Comparison of ENCODE assay signal across 14 cellular contexts in genomic region chr15:59367022-59367451, GRCh38. TPM values are rescaled to one million over a fixed set of nuclear protein-coding genes. Genes with fewer than 3 reads are reported as not detected.
DNase-seq lines count a peak whose midpoint lies in the region; ATAC-seq and TF ChIP-seq lines count a peak whose summit lies in the region.
"Had no signal": no experiment of that assay in that cellular context is flagged by ENCODE, and none has a peak within 500 bp of the region (broad histone marks: within the 10 kb centered on the region; RNA-seq: fewer than 3 reads in every experiment).

No MANE protein-coding gene starts in this region.

- H3K9me2 ChIP-seq in GM23248 (ENCODE audit: insufficient read depth) = no peaks in the 10 kb centered on the region

- H4K20me1 ChIP-seq in GM23248 (ENCODE audit: insufficient read depth) = no peaks in the 10 kb centered on the region

- H3K4me2 ChIP-seq in GM23248 (ENCODE audit: unreplicated experiment) = peak overlapping the region; percentile 1

- no peak overlapping the region for H3K27ac Mint-ChIP-seq in type B pancreatic cell
- H3K27ac Mint-ChIP-seq: CD8-positive, alpha-beta T cell; T-helper 17 cell had no signal

- ATAC-seq in HG03378 (IDR thresholded peaks at IDR 0.05; ENCODE audit: unreplicated experiment) = no peak
- ATAC-seq: CD8-positive, alpha-beta T cell; T-helper 17 cell had no signal

- 77 to 84% methylated on average over 5 of the region's 5 CpGs for WGBS in GM23248 (ENCODE audit: low coverage in 1 of 2, low lambda C conversion rate in 2 of 2, missing lambda C conversion rate in 2 of 2), 2 experiments

- H3K9me3 ChIP-seq in GM23248 (ENCODE audit: low read depth) = no peaks in the 10 kb centered on the region
- H3K9me3 ChIP-seq: heart left ventricle had no signal

- no peaks in the 10 kb centered on the region for H3K36me3 ChIP-seq in GM23248 (ENCODE audit: low read depth)
- H3K36me3 ChIP-seq: heart left ventricle had no signal

- peaks cover 97% of the 10 kb centered on the region for H3K79me2 ChIP-seq in GM23248 (ENCODE audit: insufficient read depth)

- peaks cover 12% of the 10 kb centered on the region for H3K4me1 Mint-ChIP-seq in type B pancreatic cell (ENCODE audit: unreplicated experiment)

- H3K4me3 Mint-ChIP-seq in type B pancreatic cell = no peak overlapping the region
- H3K4me3 Mint-ChIP-seq: CD8-positive, alpha-beta T cell; T-helper 17 cell had no signal

- in situ Hi-C loops in GM23248 (cut with MboI) = no loop called here

- H3K27me3 ChIP-seq in GM23248 (replicated peaks; ENCODE audit: insufficient read depth) = no peaks in the 10 kb centered on the region
- H3K27me3 ChIP-seq: heart left ventricle had no signal

- H3K4me3 ChIP-seq in GM23248 (no peak overlapping the region), epithelial cell of esophagus (ENCODE audit: low read length) (no peak overlapping the region), retinal pigment epithelial cell (ENCODE audit: low read length) (peak overlapping the region; percentile 11)
- H3K4me3 ChIP-seq: heart left ventricle had no signal

- H3K27ac ChIP-seq in GM23248 (no peak overlapping the region; the same call in 1 of the 2 replicates), RWPE1 (peak overlapping the region; percentile 85)

- H3K27me3 Mint-ChIP-seq in type B pancreatic cell = peaks cover 9% of the 10 kb centered on the region

- no peak overlapping the region for H2AFZ ChIP-seq in GM23248

- POLR2A ChIA-PET in RWPE1 (lab: Yijun Ruan, JAX; ENCODE audit: low non-redundant PET) = no interaction called here

- no peak for TF ChIP-seq CTCF in RWPE1 (conservative IDR thresholded peaks at IDR 0.05; ENCODE audit: low read depth)
- TF ChIP-seq CTCF in epithelial cell of esophagus (IDR thresholded peaks at IDR 0.05; ENCODE audit: insufficient read depth, low read depth, low read length, missing control alignments) = no peak
- TF ChIP-seq CTCF in retinal pigment epithelial cell (conservative IDR thresholded peaks at IDR 0.05; ENCODE audit: low read depth, low read length) = no peak
- TF ChIP-seq CTCF in type B pancreatic cell (conservative IDR thresholded peaks at IDR 0.05) = no peak

- H3K36me3 Mint-ChIP-seq in type B pancreatic cell = no peaks in the 10 kb centered on the region
- H3K36me3 Mint-ChIP-seq: CD8-positive, alpha-beta T cell had no signal

- H3K9ac ChIP-seq in GM23248 = no peak overlapping the region

- peaks cover 49% of the 10 kb centered on the region for H3K4me1 ChIP-seq in GM23248 (ENCODE audit: insufficient read depth)

- DNase-seq in GM23248 = peak; percentile 25
- DNase-seq in RWPE1 (ENCODE audit: low spot score) = peak; percentile 48
- DNase-seq in epithelial cell of esophagus (ENCODE audit: low read depth) = peak; percentile 57
- DNase-seq in retinal pigment epithelial cell (ENCODE audit: low read depth) = peak; percentile 71
- DNase-seq in NCI-H2081 treated with DMSO at 0.1 percent for 48 hours (lab: John Stamatoyannopoulos, UW) = no peak
- no peak for DNase-seq in type B pancreatic cell (ENCODE audit: extremely low spot score, unreplicated experiment)
- DNase-seq: activated CD4-positive, alpha-beta T cell treated with anti-CD3 and anti-CD28 coated beads for 4 hours; activated naive CD4-positive, alpha-beta T cell treated with anti-CD3 and anti-CD28 coated beads, Interleukin-2, amount 50 U/mL, for 16 hours; CD8-positive, alpha-beta T cell; GDM1; heart left ventricle; NCI-H510A treated with DMSO at 0.1 percent for 48 hours; T-helper 17 cell had no signal

- H3K9me3 Mint-ChIP-seq in type B pancreatic cell = no peaks in the 10 kb centered on the region
- H3K9me3 Mint-ChIP-seq: CD8-positive, alpha-beta T cell had no signal

- H3F3A ChIP-seq in GM23248 (ENCODE audit: insufficient read depth) = peaks cover 34% of the 10 kb centered on the region

- CTCF ChIA-PET in RWPE1 (lab: Yijun Ruan, JAX) = no interaction called here

RNA-seq across cellular contexts. Expression of gene MYO1E, which starts 5.6 kb away (rescaled TPM):
- 155 and 224 TPM in 2 replicates for total RNA-seq in GM23248 (2014; rRNA removed; shearing (Covaris generic))
- polyA plus RNA-seq in GM23248 (2016; fragmentation: Nextera tagmentation; extraction: Ambion mirVana) = 190 and 201 TPM in 2 replicates
- 55.6 and 59.8 TPM in 2 replicates for total RNA-seq in type B pancreatic cell (ENCODE audit: low replicate concordance)

Comparison
In these comparisons a context has a peak if more than half of its experiments do, and no peak if none do; other contexts are left out.
1. DNase-seq: peak in GM23248 (single experiment), RWPE1 (single experiment), epithelial cell of esophagus (single experiment) and retinal pigment epithelial cell (single experiment); none in NCI-H2081 treated with DMSO at 0.1 percent for 48 hours (single experiment) and type B pancreatic cell (single experiment).